Comparison of ENCODE assay signal across 17 cellular contexts in genomic region chr5:125696762-125697161, GRCh38.
DNase-seq lines count a peak whose midpoint lies in the region; ATAC-seq, FAIRE-seq and TF ChIP-seq lines count a peak whose summit lies in the region.
"Had no signal": no experiment of that assay in that cellular context is flagged by ENCODE, and none has a peak within 500 bp of the region (broad histone marks: within the 10 kb centered on the region; RNA-seq: fewer than 3 reads in every experiment).

No MANE protein-coding gene starts in this region.

- H3K79me2 ChIP-seq in astrocyte (ENCODE audit: insufficient read depth, low read length): no peaks in the 10 kb centered on the region

- no peaks in the 10 kb centered on the region for H3K36me3 Mint-ChIP-seq in astrocyte (ENCODE audit: low read depth, unreplicated experiment)
- H3K36me3 Mint-ChIP-seq in nephron progenitor cell (ENCODE audit: low read depth): peaks cover 5% of the 10 kb centered on the region
- H3K36me3 Mint-ChIP-seq in activated CD4-positive, alpha-beta memory T cell treated with anti-CD3 and anti-CD28 coated beads for 36 hours: no peaks in the 10 kb centered on the region

- H3K9ac ChIP-seq in astrocyte (ENCODE audit: low read length): no peak overlapping the region

- WGBS in aorta, 2 donors: 77 to 85% methylated on average over 2 of the region's 2 CpGs

- H3K27me3 Mint-ChIP-seq in astrocyte (ENCODE audit: low read depth, unreplicated experiment) (no peaks in the 10 kb centered on the region), nephron progenitor cell (ENCODE audit: low read depth, poor library complexity) (no peaks in the 10 kb centered on the region)
- no peaks in the 10 kb centered on the region for H3K27me3 Mint-ChIP-seq in activated CD4-positive, alpha-beta memory T cell treated with anti-CD3 and anti-CD28 coated beads for 36 hours

- ATAC-seq in Right ventricle myocardium inferior: peak; percentile 78
- ATAC-seq in left ventricle myocardium superior: peak; percentile 90
- peak; percentile 52 for ATAC-seq in aorta (ENCODE audit: low FRiP score)
- ATAC-seq in HG02642 (IDR thresholded peaks at IDR 0.05; ENCODE audit: poor library complexity, unreplicated experiment): no peak
- ATAC-seq: activated naive CD4-positive, alpha-beta T cell treated with anti-CD3 and anti-CD28 coated beads, Interleukin-2, amount 50 U/mL, for 72 hours had no signal

- H3K36me3 ChIP-seq in astrocyte (ENCODE audit: insufficient read depth, low read length) (no peaks in the 10 kb centered on the region), aorta (ENCODE audit: control insufficient read depth in 1 of 2, insufficient read depth in 2 of 2, low read length in 1 of 2) (peaks cover 0 to 1% of the 10 kb centered on the region in 2 donors)
- H3K36me3 ChIP-seq: upper lobe of left lung had no signal

- H4K20me1 ChIP-seq in astrocyte (ENCODE audit: insufficient read depth, low read length): no peaks in the 10 kb centered on the region

- peak overlapping the region; percentile 22 for H3K4me2 ChIP-seq in astrocyte (ENCODE audit: low read length)

- H3K4me1 ChIP-seq in astrocyte (ENCODE audit: insufficient read depth, low read length) (peaks cover 19% of the 10 kb centered on the region), aorta (ENCODE audit: control insufficient read depth in 1 of 2, insufficient read depth in 2 of 2, low read length in 2 of 2) (no peaks in the 10 kb centered on the region)

- H3K4me3 Mint-ChIP-seq in astrocyte (ENCODE audit: unreplicated experiment) (no peak overlapping the region), nephron progenitor cell (no peak overlapping the region)
- H3K4me3 Mint-ChIP-seq in activated CD4-positive, alpha-beta memory T cell treated with anti-CD3 and anti-CD28 coated beads for 36 hours: no peak overlapping the region
- H3K4me3 Mint-ChIP-seq: T-helper 1 cell treated with Interleukin-12 subunit alpha and Interleukin-12 subunit beta and Interleukin-4 antibody, amounts not matched to agents 30 μg/mL and 1 μg/mL, for 36 hours had no signal

- CTCF ChIA-PET in activated CD4-positive, alpha-beta memory T cell treated with anti-CD3 and anti-CD28 coated beads for 36 hours (lab: Charles Lee): no interaction called here

- no peak for TF ChIP-seq CTCF in astrocyte (IDR thresholded peaks at IDR 0.05; ENCODE audit: insufficient read depth, low read depth, low read length)
- TF ChIP-seq CTCF in nephron progenitor cell (IDR thresholded peaks at IDR 0.05): no peak

- H3K27me3 ChIP-seq in astrocyte (ENCODE audit: insufficient read depth, low read length) (no peaks in the 10 kb centered on the region), aorta (ENCODE audit: control insufficient read depth in 1 of 2, insufficient read depth in 2 of 2, low read length in 1 of 2) (no peaks in the 10 kb centered on the region)
- H3K27me3 ChIP-seq: upper lobe of left lung had no signal

- H3K9me3 ChIP-seq in astrocyte (ENCODE audit: insufficient read depth, low read depth, low read length) (no peaks in the 10 kb centered on the region), aorta (ENCODE audit: control insufficient read depth, low read length) (no peaks in the 10 kb centered on the region)
- H3K9me3 ChIP-seq: upper lobe of left lung had no signal

- peak; percentile 92 for FAIRE-seq in astrocyte (lab: Jason Lieb, UNC)

- H3K9me3 Mint-ChIP-seq in astrocyte (ENCODE audit: unreplicated experiment) (peaks cover 2% of the 10 kb centered on the region), nephron progenitor cell (peaks cover 12% of the 10 kb centered on the region)
- peaks cover 7% of the 10 kb centered on the region for H3K9me3 Mint-ChIP-seq in activated CD4-positive, alpha-beta memory T cell treated with anti-CD3 and anti-CD28 coated beads for 36 hours
- H3K9me3 Mint-ChIP-seq: T-helper 1 cell treated with Interleukin-12 subunit alpha and Interleukin-12 subunit beta and Interleukin-4 antibody, amounts not matched to agents 30 μg/mL and 1 μg/mL, for 36 hours had no signal

- H2AFZ ChIP-seq in astrocyte (ENCODE audit: low read depth, low read length): no peak overlapping the region

- H3K27ac Mint-ChIP-seq in astrocyte (ENCODE audit: unreplicated experiment) (peak overlapping the region; percentile 70), nephron progenitor cell (no peak overlapping the region)
- no peak overlapping the region for H3K27ac Mint-ChIP-seq in activated CD4-positive, alpha-beta memory T cell treated with anti-CD3 and anti-CD28 coated beads for 36 hours
- H3K27ac Mint-ChIP-seq: activated naive CD4-positive, alpha-beta T cell treated with anti-CD3 and anti-CD28 coated beads, Interleukin-2, amount 50 U/mL, for 72 hours; T-helper 1 cell treated with Interleukin-12 subunit alpha and Interleukin-12 subunit beta and Interleukin-4 antibody, amounts not matched to agents 30 μg/mL and 1 μg/mL, for 36 hours had no signal

- POLR2A ChIA-PET in activated CD4-positive, alpha-beta memory T cell treated with anti-CD3 and anti-CD28 coated beads for 36 hours (lab: Charles Lee): no interaction called here

- DNase-seq in Right ventricle myocardium inferior (ENCODE audit: missing footprints) (no peak), cardiac septum (ENCODE audit: low spot score) (no peak), astrocyte (ENCODE audit: low read depth) (peak; percentile 97), left ventricle myocardium superior (no peak), aorta (peak in 1 of 2 donors; percentile 34), nephron progenitor cell (no peak)
- no peak for DNase-seq in activated CD4-positive, alpha-beta memory T cell treated with anti-CD3 and anti-CD28 coated beads for 36 hours
- DNase-seq: 8988T, GDM1, H7, NCI-H1048, NCI-H82, occipital lobe, upper lobe of left lung had no signal

- intact Hi-C loops in Right ventricle myocardium inferior (cut with DNase I): no loop called here
- intact Hi-C loops in cardiac septum (cut with DNase I): no loop called here
- intact Hi-C loops in left ventricle myocardium superior (cut with micrococcal nuclease): no loop called here
- intact Hi-C loops in aorta (cut with DNase I): no loop called here
- intact Hi-C loops in activated CD4-positive, alpha-beta memory T cell treated with anti-CD3 and anti-CD28 coated beads for 36 hours (cut with micrococcal nuclease): no loop called here

- H3K27ac ChIP-seq in astrocyte (ENCODE audit: low read depth, low read length): peak overlapping the region; percentile 51
- no peak overlapping the region for H3K27ac ChIP-seq in aorta (ENCODE audit: low read depth in 1 of 2, low read length in 2 of 2)
- H3K27ac ChIP-seq: upper lobe of left lung had no signal

- H3K4me3 ChIP-seq in astrocyte (ENCODE audit: insufficient read depth, low read depth, low read length) (no peak overlapping the region), aorta (ENCODE audit: low read length in 2 of 2) (no peak overlapping the region)
- H3K4me3 ChIP-seq: upper lobe of left lung had no signal

- peaks cover 18% of the 10 kb centered on the region for H3K4me1 Mint-ChIP-seq in astrocyte (ENCODE audit: low read depth, unreplicated experiment)
- H3K4me1 Mint-ChIP-seq in nephron progenitor cell: peaks cover 33% of the 10 kb centered on the region
- H3K4me1 Mint-ChIP-seq in activated CD4-positive, alpha-beta memory T cell treated with anti-CD3 and anti-CD28 coated beads for 36 hours (ENCODE audit: low read depth): no peaks in the 10 kb centered on the region
